In the genomic region with DNA sequence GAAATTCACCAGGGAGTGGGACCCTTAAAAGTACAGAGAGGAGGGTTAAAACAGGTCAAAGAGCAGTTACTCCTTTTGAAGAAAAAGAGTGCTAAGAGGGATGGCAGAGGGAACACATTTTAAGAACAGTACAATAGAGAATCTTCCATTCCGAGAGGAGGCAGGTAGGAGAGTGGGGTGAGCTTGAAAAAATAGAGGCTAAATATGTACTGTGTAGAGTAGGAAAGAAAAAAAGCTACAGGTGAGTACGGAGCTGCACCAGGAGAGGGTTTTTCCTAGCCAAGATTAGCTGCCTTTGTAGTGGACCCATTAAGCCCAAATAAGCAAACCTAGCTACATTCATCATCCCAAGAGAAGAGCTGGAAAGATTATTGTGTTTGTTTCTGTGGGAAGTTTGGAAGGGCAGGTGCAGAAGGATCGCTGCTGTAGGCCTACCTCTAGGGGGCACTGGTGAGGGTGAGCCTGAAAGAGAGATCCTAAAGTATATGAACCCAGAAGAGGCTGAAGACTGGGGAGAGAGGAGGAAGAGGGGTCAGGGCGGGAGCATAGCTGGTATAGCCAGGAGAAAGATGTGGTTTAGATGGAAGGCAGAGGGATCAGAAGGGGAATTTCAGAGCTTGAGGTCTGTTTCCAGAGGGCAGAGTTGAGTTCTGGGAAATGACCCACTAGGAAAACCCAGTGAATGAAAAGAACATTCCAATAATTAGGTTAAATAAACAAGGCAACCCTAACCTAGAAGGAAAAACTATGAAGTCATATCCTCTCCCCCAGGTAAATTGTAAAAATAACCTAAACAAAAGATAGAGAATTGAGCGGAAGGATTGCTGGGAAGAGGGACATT, we compare ENCODE assay signal across 8 cellular contexts. TPM values are rescaled to one million over a fixed set of nuclear protein-coding genes. Genes with fewer than 3 reads are reported as not detected.
A peak's percentile ranks its signal among the peaks of the same experiment; 100 is the strongest.
DNase-seq lines count a peak whose midpoint lies in the region; ATAC-seq, FAIRE-seq and TF ChIP-seq lines count a peak whose summit lies in the region.

No MANE protein-coding gene starts in this region.

- no peaks in the 10 kb centered on the region for H3K36me3 ChIP-seq in Panc1 (ENCODE audit: control insufficient read depth, insufficient read depth, low read length)

- H3K4me3 Mint-ChIP-seq in activated naive CD8-positive, alpha-beta T cell treated with anti-CD3 and anti-CD28 coated beads for 36 hours, result no peak overlapping the region
- no peak overlapping the region for H3K4me3 Mint-ChIP-seq in immature natural killer cell

- no peaks in the 10 kb centered on the region for H3K27me3 ChIP-seq in Panc1 (ENCODE audit: control insufficient read depth, insufficient read depth, low read length)

- peaks cover 27% of the 10 kb centered on the region for H3K36me3 Mint-ChIP-seq in activated naive CD8-positive, alpha-beta T cell treated with anti-CD3 and anti-CD28 coated beads for 36 hours
- peaks cover 4 to 26% (median 6%) of the 10 kb centered on the region in 3 donors for H3K36me3 Mint-ChIP-seq in immature natural killer cell

- CTCF ChIA-PET in Panc1 (lab: Charles Lee), result interaction anchor here (0.6 kb wide), 2 partner anchors 21 to 139 kb away, joined by 3 to 5 read pairs; no protein-coding TSS in a partner anchor

- peak; percentile 87 for TF ChIP-seq CTCF in Panc1 (IDR thresholded peaks at IDR 0.05)

- H3K4me1 Mint-ChIP-seq in activated naive CD8-positive, alpha-beta T cell treated with anti-CD3 and anti-CD28 coated beads for 36 hours, result peaks cover 35% of the 10 kb centered on the region
- peaks cover 9 to 12% of the 10 kb centered on the region in 2 donors for H3K4me1 Mint-ChIP-seq in immature natural killer cell

- H3K9me3 Mint-ChIP-seq in activated naive CD8-positive, alpha-beta T cell treated with anti-CD3 and anti-CD28 coated beads for 36 hours, result peaks cover 4% of the 10 kb centered on the region
- H3K9me3 Mint-ChIP-seq in immature natural killer cell, result no peaks in the 10 kb centered on the region

- H3K9me3 ChIP-seq in Panc1 (ENCODE audit: control insufficient read depth, insufficient read depth, low read depth, low read length), result no peaks in the 10 kb centered on the region

- POLR2A ChIA-PET in Panc1 (lab: Charles Lee), result no interaction called here

- H3K27me3 Mint-ChIP-seq in activated naive CD8-positive, alpha-beta T cell treated with anti-CD3 and anti-CD28 coated beads for 36 hours, result no peaks in the 10 kb centered on the region
- peaks cover 0 to 5% (median 2%) of the 10 kb centered on the region in 3 donors for H3K27me3 Mint-ChIP-seq in immature natural killer cell (ENCODE audit: low read depth in 3 of 3)

- H3K27ac ChIP-seq in Panc1 (ENCODE audit: low read length), result no peak overlapping the region

- ATAC-seq in Panc1 (peak; percentile 82), HG02763 (IDR thresholded peaks at IDR 0.05; ENCODE audit: unreplicated experiment) (no peak), GM21423 (IDR thresholded peaks at IDR 0.05; ENCODE audit: unreplicated experiment) (no peak)

- BruUV-seq in Panc1 (replicated peaks; lab: Mats Ljungman, UMichigan), result no TSS peak

- peak; percentile 48 for FAIRE-seq in GM18507 (lab: Jason Lieb, UNC)

- no peak overlapping the region for H3K4me3 ChIP-seq in Panc1 (ENCODE audit: low read depth in 2 of 2, low read length in 2 of 2)

- DNase-seq in ACHN, result peak; percentile 46
- no peak for DNase-seq in GM18507 (ENCODE audit: extremely low spot score, insufficient read length, low read depth)
- DNase-seq in Panc1 (ENCODE audit: low read depth, low spot score), result peak; percentile 38
- peak; percentile 40 for DNase-seq in activated naive CD8-positive, alpha-beta T cell treated with anti-CD3 and anti-CD28 coated beads for 36 hours
- DNase-seq in immature natural killer cell, result peak; percentile 22 to 32 (median 30)
- DNase-seq in stimulated activated CD8-positive, alpha-beta memory T cell treated with anti-CD3 and anti-CD28 coated beads, Interleukin-4, amount 100 ng/mL, for 4 hours (ENCODE audit: low read depth in 2 of 2, low spot score in 1 of 2), result peak; percentile 13

- intact Hi-C loops in Panc1 (cut with micrococcal nuclease; ENCODE audit: unreplicated experiment), result no loop called here

- peak overlapping the region; percentile 54 for H3K27ac Mint-ChIP-seq in activated naive CD8-positive, alpha-beta T cell treated with anti-CD3 and anti-CD28 coated beads for 36 hours
- H3K27ac Mint-ChIP-seq in immature natural killer cell, result peak overlapping the region in 1 of 6 donors; percentile 31

- in situ Hi-C loops in ACHN (cut with HindIII; ENCODE audit: low pct_ligation_motif_present, low pct_unique_long_range_greater_than_20kb, low sequenced_read_pairs) (no loop called here), Panc1 (cut with HindIII; ENCODE audit: low pct_unique_long_range_greater_than_20kb, low sequenced_read_pairs) (no loop called here)

- no peaks in the 10 kb centered on the region for H3K4me1 ChIP-seq in Panc1 (ENCODE audit: control insufficient read depth, insufficient read depth, low read length)

RNA-seq across cellular contexts. Expression of a gene that starts 50.2 kb away (rescaled TPM):
- total RNA-seq in Panc1 (2021; ENCODE audit: unreplicated experiment), result 11.5 TPM
- 8.8 TPM for polyA plus RNA-seq in Panc1 (2012; ENCODE audit: insufficient read length)
- total RNA-seq in activated naive CD8-positive, alpha-beta T cell treated with anti-CD3 and anti-CD28 coated beads for 36 hours, result 1 to 10 TPM; 9.3 to 9.5 TPM
- 10 to 100 TPM in 1 of 3 donors, 1 to 10 TPM in 2; 3.7 to 10.3 (median 6.6) TPM for polyA plus RNA-seq in immature natural killer cell
